In genomic region chr1:182974792-182975191, GRCh38 we compare ENCODE assay signal across 29 cellular contexts. TPM values are rescaled to one million over a fixed set of nuclear protein-coding genes. Genes with fewer than 3 reads are reported as not detected.
DNase-seq lines count a peak whose midpoint lies in the region; ATAC-seq, FAIRE-seq and TF ChIP-seq lines count a peak whose summit lies in the region.
"Had no signal": no experiment of that assay in that cellular context is flagged by ENCODE, and none has a peak within 500 bp of the region (broad histone marks: within the 10 kb centered on the region; RNA-seq: fewer than 3 reads in every experiment).

No MANE protein-coding gene starts in this region.

- H3K27me3 Mint-ChIP-seq in astrocyte (ENCODE audit: low read depth, unreplicated experiment) = no peaks in the 10 kb centered on the region
- no peaks in the 10 kb centered on the region for H3K27me3 Mint-ChIP-seq in type B pancreatic cell
- peaks cover 12% of the 10 kb centered on the region for H3K27me3 Mint-ChIP-seq in activated T-helper 17 cell treated with anti-CD3 and anti-CD28 coated beads, Interleukin-2, amount 50 U/mL, for 72 hours

- H3K4me3 Mint-ChIP-seq in astrocyte (ENCODE audit: unreplicated experiment) (no peak overlapping the region), type B pancreatic cell (no peak overlapping the region)
- H3K4me3 Mint-ChIP-seq in activated T-helper 17 cell treated with anti-CD3 and anti-CD28 coated beads, Interleukin-2, amount 50 U/mL, for 72 hours = no peak overlapping the region
- H3K4me3 Mint-ChIP-seq: activated CD4-positive, alpha-beta T cell treated with anti-CD3 and anti-CD28 coated beads for 36 hours; activated naive CD4-positive, alpha-beta T cell treated with anti-CD3 and anti-CD28 coated beads, Interleukin-2, amount 50 U/mL, for 24 hours; activated T-cell treated with anti-CD3 and anti-CD28 coated beads, Interleukin-2, amount 50 U/mL, for 72 hours; CD4-positive, alpha-beta memory T cell; nephron progenitor cell; stimulated activated effector memory CD8-positive, alpha-beta T cell treated with anti-CD3 and anti-CD28 coated beads, Interleukin-12 subunit alpha, Interleukin-12 subunit beta, amount 100 ng/mL, for 72 hours had no signal

- H3K4me1 Mint-ChIP-seq in astrocyte (ENCODE audit: low read depth, unreplicated experiment) (peaks cover 4% of the 10 kb centered on the region), type B pancreatic cell (ENCODE audit: unreplicated experiment) (peaks cover 3% of the 10 kb centered on the region)
- no peaks in the 10 kb centered on the region for H3K4me1 Mint-ChIP-seq in activated T-helper 17 cell treated with anti-CD3 and anti-CD28 coated beads, Interleukin-2, amount 50 U/mL, for 72 hours
- H3K4me1 Mint-ChIP-seq: activated CD4-positive, alpha-beta T cell treated with anti-CD3 and anti-CD28 coated beads for 36 hours; activated naive CD4-positive, alpha-beta T cell treated with anti-CD3 and anti-CD28 coated beads, Interleukin-2, amount 50 U/mL, for 24 hours; CD4-positive, alpha-beta memory T cell; stimulated activated effector memory CD8-positive, alpha-beta T cell treated with anti-CD3 and anti-CD28 coated beads, Interleukin-12 subunit alpha, Interleukin-12 subunit beta, amount 100 ng/mL, for 72 hours had no signal

- no peaks in the 10 kb centered on the region for H3K4me1 ChIP-seq in astrocyte (ENCODE audit: insufficient read depth, low read length)
- H3K4me1 ChIP-seq in keratinocyte (ENCODE audit: control insufficient read depth, extremely low read depth, insufficient read depth, low read length) = peaks cover 7% of the 10 kb centered on the region
- H3K4me1 ChIP-seq: ascending aorta, testis had no signal

- no peak overlapping the region for H3K9ac ChIP-seq in astrocyte (ENCODE audit: low read length)
- H3K9ac ChIP-seq in keratinocyte (ENCODE audit: control insufficient read depth, extremely low read depth, insufficient read depth, low read length) = no peak overlapping the region

- H3K4me2 ChIP-seq in astrocyte (ENCODE audit: low read length) (no peak overlapping the region), keratinocyte (ENCODE audit: control insufficient read depth, extremely low read depth, insufficient read depth, low read depth, low read length) (no peak overlapping the region)

- H3K36me3 ChIP-seq in astrocyte (ENCODE audit: insufficient read depth, low read length) (no peaks in the 10 kb centered on the region), keratinocyte (ENCODE audit: control insufficient read depth in 2 of 2, extremely low read depth in 1 of 2, insufficient read depth in 2 of 2, low read length in 2 of 2) (no peaks in the 10 kb centered on the region)
- H3K36me3 ChIP-seq: ascending aorta had no signal

- no peaks in the 10 kb centered on the region for H3K9me1 ChIP-seq in keratinocyte (ENCODE audit: control insufficient read depth, extremely low read depth, insufficient read depth, low read length)

- H3K4me3 ChIP-seq in astrocyte (ENCODE audit: insufficient read depth, low read depth, low read length) = no peak overlapping the region
- H3K4me3 ChIP-seq in keratinocyte (ENCODE audit: control insufficient read depth in 2 of 3, extremely low read depth in 1 of 3, insufficient read depth in 2 of 3, low read depth in 1 of 3, low read length in 3 of 3) = no peak overlapping the region
- H3K4me3 ChIP-seq: ascending aorta, GM12878, testis had no signal

- H3K9me3 Mint-ChIP-seq in astrocyte (ENCODE audit: unreplicated experiment) (no peaks in the 10 kb centered on the region), type B pancreatic cell (no peaks in the 10 kb centered on the region)
- no peaks in the 10 kb centered on the region for H3K9me3 Mint-ChIP-seq in activated T-helper 17 cell treated with anti-CD3 and anti-CD28 coated beads, Interleukin-2, amount 50 U/mL, for 72 hours
- H3K9me3 Mint-ChIP-seq: activated naive CD4-positive, alpha-beta T cell treated with anti-CD3 and anti-CD28 coated beads, Interleukin-2, amount 50 U/mL, for 24 hours; activated T-cell treated with anti-CD3 and anti-CD28 coated beads, Interleukin-2, amount 50 U/mL, for 72 hours; CD4-positive, alpha-beta memory T cell; stimulated activated effector memory CD8-positive, alpha-beta T cell treated with anti-CD3 and anti-CD28 coated beads, Interleukin-12 subunit alpha, Interleukin-12 subunit beta, amount 100 ng/mL, for 72 hours had no signal

- H4K20me1 ChIP-seq in astrocyte (ENCODE audit: insufficient read depth, low read length) = no peaks in the 10 kb centered on the region
- no peaks in the 10 kb centered on the region for H4K20me1 ChIP-seq in keratinocyte (ENCODE audit: control insufficient read depth, extremely low read depth, insufficient read depth, low read length)

- FAIRE-seq in astrocyte (lab: Jason Lieb, UNC) (peak; percentile 45), keratinocyte (lab: Jason Lieb, UNC) (peak; percentile 43)
- FAIRE-seq: GM12878, GM19239, H1, RCC 7860 had no signal

- TF ChIP-seq CTCF in astrocyte (IDR thresholded peaks at IDR 0.05; ENCODE audit: insufficient read depth, low read depth, low read length) = no peak
- no peak for TF ChIP-seq CTCF in keratinocyte (optimal IDR thresholded peaks at IDR 0.05 in 1 of 3, IDR thresholded peaks at IDR 0.05 in 1 of 3, conservative IDR thresholded peaks at IDR 0.05 in 1 of 3; ENCODE audit: extremely low read depth in 1 of 3, insufficient read depth in 2 of 3, low read length in 3 of 3)
- no peak for TF ChIP-seq CTCF in type B pancreatic cell (conservative IDR thresholded peaks at IDR 0.05)

- H3K36me3 Mint-ChIP-seq in astrocyte (ENCODE audit: low read depth, unreplicated experiment) = no peaks in the 10 kb centered on the region
- no peaks in the 10 kb centered on the region for H3K36me3 Mint-ChIP-seq in type B pancreatic cell
- H3K36me3 Mint-ChIP-seq in activated T-helper 17 cell treated with anti-CD3 and anti-CD28 coated beads, Interleukin-2, amount 50 U/mL, for 72 hours (ENCODE audit: low read depth) = no peaks in the 10 kb centered on the region
- H3K36me3 Mint-ChIP-seq: activated naive CD4-positive, alpha-beta T cell treated with anti-CD3 and anti-CD28 coated beads, Interleukin-2, amount 50 U/mL, for 24 hours; CD4-positive, alpha-beta memory T cell; stimulated activated effector memory CD8-positive, alpha-beta T cell treated with anti-CD3 and anti-CD28 coated beads, Interleukin-12 subunit alpha, Interleukin-12 subunit beta, amount 100 ng/mL, for 72 hours had no signal

- no peak overlapping the region for H3K27ac Mint-ChIP-seq in astrocyte (ENCODE audit: unreplicated experiment)
- H3K27ac Mint-ChIP-seq in type B pancreatic cell = peak overlapping the region; percentile 60
- no peak overlapping the region for H3K27ac Mint-ChIP-seq in activated T-helper 17 cell treated with anti-CD3 and anti-CD28 coated beads, Interleukin-2, amount 50 U/mL, for 72 hours
- H3K27ac Mint-ChIP-seq: activated CD4-positive, alpha-beta T cell treated with anti-CD3 and anti-CD28 coated beads for 36 hours; activated naive CD4-positive, alpha-beta T cell treated with anti-CD3 and anti-CD28 coated beads, Interleukin-2, amount 50 U/mL, for 24 hours; activated T-cell treated with anti-CD3 and anti-CD28 coated beads, Interleukin-2, amount 50 U/mL, for 72 hours; CD4-positive, alpha-beta memory T cell; nephron progenitor cell; stimulated activated effector memory CD8-positive, alpha-beta T cell treated with anti-CD3 and anti-CD28 coated beads, Interleukin-12 subunit alpha, Interleukin-12 subunit beta, amount 100 ng/mL, for 72 hours had no signal

- dilution Hi-C loops in keratinocyte (cut with MboI; ENCODE audit: extremely low pct_ligation_motif_present, low sequenced_read_pairs) = no loop called here

- H2AFZ ChIP-seq in astrocyte (ENCODE audit: low read depth, low read length) (no peak overlapping the region), keratinocyte (ENCODE audit: control insufficient read depth, low read length) (no peak overlapping the region)

- H3K79me2 ChIP-seq in astrocyte (ENCODE audit: insufficient read depth, low read length) = no peaks in the 10 kb centered on the region
- no peaks in the 10 kb centered on the region for H3K79me2 ChIP-seq in keratinocyte (ENCODE audit: control insufficient read depth, insufficient read depth, low read length)

- H3K9me3 ChIP-seq in astrocyte (ENCODE audit: insufficient read depth, low read depth, low read length) (no peaks in the 10 kb centered on the region), keratinocyte (ENCODE audit: control insufficient read depth, low read depth, low read length) (no peaks in the 10 kb centered on the region)
- H3K9me3 ChIP-seq: ascending aorta, testis had no signal

- H3K27me3 ChIP-seq in astrocyte (ENCODE audit: insufficient read depth, low read length) = no peaks in the 10 kb centered on the region
- no peaks in the 10 kb centered on the region for H3K27me3 ChIP-seq in keratinocyte (ENCODE audit: control insufficient read depth, extremely low read depth, insufficient read depth, low read length)
- H3K27me3 ChIP-seq: ascending aorta, testis had no signal

- no peak for ATAC-seq in HG03378 (IDR thresholded peaks at IDR 0.05; ENCODE audit: unreplicated experiment)
- no peak for ATAC-seq in activated T-helper 17 cell treated with anti-CD3 and anti-CD28 coated beads, Interleukin-2, amount 50 U/mL, for 72 hours (replicated peaks)
- ATAC-seq: activated CD4-positive, alpha-beta T cell treated with anti-CD3 and anti-CD28 coated beads for 36 hours; activated T-cell treated with anti-CD3 and anti-CD28 coated beads, Interleukin-2, amount 50 U/mL, for 72 hours; GM12878; stimulated activated effector memory CD8-positive, alpha-beta T cell treated with anti-CD3 and anti-CD28 coated beads, Interleukin-12 subunit alpha, Interleukin-12 subunit beta, amount 100 ng/mL, for 72 hours had no signal

- H3K27ac ChIP-seq in astrocyte (ENCODE audit: low read depth, low read length) = no peak overlapping the region
- H3K27ac ChIP-seq in keratinocyte (ENCODE audit: control insufficient read depth, insufficient read depth, low read length) = no peak overlapping the region
- H3K27ac ChIP-seq: ascending aorta, testis had no signal

- DNase-seq in HCEC 1CT (peak; percentile 23), astrocyte (ENCODE audit: low read depth) (no peak), keratinocyte (ENCODE audit: low read depth, low spot score) (no peak), type B pancreatic cell (ENCODE audit: extremely low spot score, unreplicated experiment) (no peak), COLO829 (ENCODE audit: low spot score) (no peak)
- DNase-seq: activated CD4-positive, alpha-beta T cell treated with anti-CD3 and anti-CD28 coated beads for 36 hours; activated T-cell treated with anti-CD3 and anti-CD28 coated beads, Interleukin-2, amount 50 U/mL, for 72 hours; CD4-positive, alpha-beta memory T cell; NCI-H1417; NCI-H510A treated with DMSO at 0.1 percent for 48 hours; nephron progenitor cell; NK-92 treated with Interleukin-12 subunit alpha and Interleukin-12 subunit beta, amount 100 ng/mL, for 24 hours; posterior cingulate gyrus; stimulated activated CD4-positive, alpha-beta T cell treated with anti-CD3 and anti-CD28 coated beads, Interleukin-2, amount 100 ng/mL, for 24 hours; testis had no signal

RNA-seq across cellular contexts. Expression of gene SHCBP1L, which starts 21.8 kb away (rescaled TPM):
- total RNA-seq in astrocyte (not detected in 2 replicates), type B pancreatic cell (ENCODE audit: low replicate concordance) (not detected in 2 replicates)
- not detected in 3 replicates for polyA plus RNA-seq in keratinocyte
- polyA plus RNA-seq in keratinocyte (2011; ENCODE audit: low read depth) = not detected
- not detected in 2 replicates for polyA plus RNA-seq in keratinocyte (2011; cell fraction: cytosol; rRNA removed)
- not detected in 2 replicates for polyA plus RNA-seq in keratinocyte (2011; cell fraction: nucleus; rRNA removed)
- polyA plus RNA-seq in keratinocyte (2012; ENCODE audit: low replicate concordance) = not detected in 2 replicates
- polyA minus RNA-seq in keratinocyte = not detected in 3 replicates
- not detected for polyA minus RNA-seq in keratinocyte (2011; cell fraction: cytosol; rRNA and poly(A)+ RNA removed)
- polyA minus RNA-seq in keratinocyte (2011; cell fraction: nucleus; rRNA and poly(A)+ RNA removed) = not detected in 2 replicates
- not detected for total RNA-seq in activated T-helper 17 cell treated with anti-CD3 and anti-CD28 coated beads, Interleukin-2, amount 50 U/mL, for 72 hours
- total RNA-seq: activated CD4-positive, alpha-beta T cell treated with anti-CD3 and anti-CD28 coated beads for 36 hours; activated T-cell treated with anti-CD3 and anti-CD28 coated beads, Interleukin-2, amount 50 U/mL, for 72 hours; ascending aorta; CD4-positive, alpha-beta memory T cell; glomerular endothelial cell; GM12878; H1; MCF 10A; SK-MEL-5; T-helper 1 cell treated with Interleukin-12 subunit alpha and Interleukin-12 subunit beta and Interleukin-4 antibody, amounts not matched to agents 30 ng/mL and 1 ng/mL, for 36 hours had no signal
- polyA plus RNA-seq: CD4-positive, alpha-beta memory T cell; esophagus; GM12878; H1 had no signal

RNA-seq across cellular contexts. Expression of gene LAMC1, which starts 48.4 kb away (rescaled TPM):
- total RNA-seq in astrocyte = 270 and 284 TPM in 2 replicates
- 40.9 to 76.4 TPM (median 66.6 TPM) in 3 replicates for polyA plus RNA-seq in keratinocyte
- polyA plus RNA-seq in keratinocyte (2011; ENCODE audit: low read depth) = 211 TPM
- polyA plus RNA-seq in keratinocyte (2011; cell fraction: cytosol; rRNA removed) = 25.4 and 28.6 TPM in 2 replicates
- polyA plus RNA-seq in keratinocyte (2011; cell fraction: nucleus; rRNA removed) = 140 and 179 TPM in 2 replicates
- polyA plus RNA-seq in keratinocyte (2012; ENCODE audit: low replicate concordance) = 22.0 and 71.3 TPM in 2 replicates
- 69.5 to 154 TPM (median 153 TPM) in 3 replicates for polyA minus RNA-seq in keratinocyte
- 52.0 TPM for polyA minus RNA-seq in keratinocyte (2011; cell fraction: cytosol; rRNA and poly(A)+ RNA removed)
- 139 and 261 TPM in 2 replicates for polyA minus RNA-seq in keratinocyte (2011; cell fraction: nucleus; rRNA and poly(A)+ RNA removed)
- 164 and 178 TPM in 2 replicates for total RNA-seq in type B pancreatic cell (ENCODE audit: low replicate concordance)
- total RNA-seq in activated T-helper 17 cell treated with anti-CD3 and anti-CD28 coated beads, Interleukin-2, amount 50 U/mL, for 72 hours = under 1 TPM in 1 of 2 donors, not detected in 1; 0.84 TPM
- polyA plus RNA-seq: CD4-positive, alpha-beta memory T cell had no signal

Comparison
In these comparisons a context has a peak if more than half of its experiments do, and no peak if none do; other contexts are left out.
1. RNA of gene LAMC1, which starts 48.4 kb away (total RNA-seq): 270 to 284 TPM in astrocyte and 164 to 178 TPM in type B pancreatic cell; 0.84 TPM in activated T-helper 17 cell treated with anti-CD3 and anti-CD28 coated beads, Interleukin-2, amount 50 U/mL, for 72 hours; every median in the first group is over 10 times any median in the second.